ENCODE assay signal across 12 cellular contexts in genomic region chr1:206737729-206738222, GRCh38. TPM values are rescaled to one million over a fixed set of nuclear protein-coding genes. Genes with fewer than 3 reads are reported as not detected.
A peak's percentile ranks its signal among the peaks of the same experiment; 100 is the strongest.
DNase-seq lines count a peak whose midpoint lies in the region; ATAC-seq and TF ChIP-seq lines count a peak whose summit lies in the region.
"Had no signal": no experiment of that assay in that cellular context is flagged by ENCODE, and none has a peak within 500 bp of the region (broad histone marks: within the 10 kb centered on the region; RNA-seq: fewer than 3 reads in every experiment).

No MANE protein-coding gene starts in this region.

- peaks cover 76% of the 10 kb centered on the region for H3K4me1 Mint-ChIP-seq in activated T-cell treated with anti-CD3 and anti-CD28 coated beads, Interleukin-2, amount 50 U/mL, for 4 hours (ENCODE audit: low read depth)
- H3K4me1 Mint-ChIP-seq in activated B cell treated with CpG ODN at 0.5 μM for 24 hours: peaks cover 73% of the 10 kb centered on the region

- no peak for DNase-seq in activated T-cell treated with anti-CD3 and anti-CD28 coated beads, Interleukin-2, amount 50 U/mL, for 4 hours
- DNase-seq in activated T-cell treated with anti-CD3 and anti-CD28 coated beads for 4 hours (no peak), activated B cell treated with CpG ODN at 0.5 μM for 24 hours (no peak), heart right ventricle (no peak), stomach (no peak), sciatic nerve (ENCODE audit: low spot score) (no peak), occipital lobe (lab: John Stamatoyannopoulos, UW) (no peak), DMS53 treated with DMSO at 0.1 percent for 48 hours (lab: John Stamatoyannopoulos, UW; ENCODE audit: unreplicated experiment) (no peak)
- DNase-seq: H9, NCI-H524, psoas muscle had no signal

- H3K9me3 ChIP-seq in heart right ventricle: no peaks in the 10 kb centered on the region
- no peaks in the 10 kb centered on the region for H3K9me3 ChIP-seq in stomach
- H3K9me3 ChIP-seq: psoas muscle had no signal

- no peaks in the 10 kb centered on the region for H3K9me3 Mint-ChIP-seq in activated T-cell treated with anti-CD3 and anti-CD28 coated beads, Interleukin-2, amount 50 U/mL, for 4 hours
- no peaks in the 10 kb centered on the region for H3K9me3 Mint-ChIP-seq in activated B cell treated with CpG ODN at 0.5 μM for 24 hours
- H3K9me3 Mint-ChIP-seq: H9 had no signal

- peak overlapping the region; percentile 83 for H3K27ac Mint-ChIP-seq in activated B cell treated with CpG ODN at 0.5 μM for 24 hours

- CTCF ChIA-PET in activated B cell treated with CpG ODN at 0.5 μM for 24 hours (lab: Charles Lee): interaction anchor here (1.0 to 7.6 kb wide), 5 partner anchors 11 to 176 kb away, joined by 3 to 252 read pairs (median 4); partner anchors contain the start of gene IL20

- peak overlapping the region; percentile 25 for H3K4me3 Mint-ChIP-seq in activated T-cell treated with anti-CD3 and anti-CD28 coated beads, Interleukin-2, amount 50 U/mL, for 4 hours
- H3K4me3 Mint-ChIP-seq in activated B cell treated with CpG ODN at 0.5 μM for 24 hours: no peak overlapping the region
- H3K4me3 Mint-ChIP-seq: H9 had no signal

- peaks cover 13% of the 10 kb centered on the region for H3K36me3 Mint-ChIP-seq in activated T-cell treated with anti-CD3 and anti-CD28 coated beads, Interleukin-2, amount 50 U/mL, for 4 hours (ENCODE audit: insufficient read depth)
- H3K36me3 Mint-ChIP-seq in activated B cell treated with CpG ODN at 0.5 μM for 24 hours (ENCODE audit: low read depth): peaks cover 28% of the 10 kb centered on the region

- intact Hi-C loops in activated B cell treated with CpG ODN at 0.5 μM for 24 hours (cut with micrococcal nuclease): no loop called here
- intact Hi-C loops in heart right ventricle (cut with DNase I): loop anchor here in 7 of 10 donors (5.0 to 10.0 kb wide), 6 partner anchors 67 to 180 kb away; partner anchors contain the start of gene DYRK3 (in 2 of the 7)
- intact Hi-C loops in stomach (cut with DNase I; ENCODE audit: low total_unique reads): loop anchor here (10.0 kb wide), 1 partner anchor 167 kb away; no protein-coding TSS in a partner anchor
- intact Hi-C loops in sciatic nerve (cut with DNase I): loop anchor here (10.0 kb wide), 1 partner anchor 177 kb away; no protein-coding TSS in a partner anchor

- no peaks in the 10 kb centered on the region for H3K27me3 Mint-ChIP-seq in activated T-cell treated with anti-CD3 and anti-CD28 coated beads, Interleukin-2, amount 50 U/mL, for 4 hours (ENCODE audit: low read depth)
- H3K27me3 Mint-ChIP-seq in activated B cell treated with CpG ODN at 0.5 μM for 24 hours: no peaks in the 10 kb centered on the region

- no peak for TF ChIP-seq EP300 in stomach (IDR thresholded peaks at IDR 0.05)

- H3K36me3 ChIP-seq in heart right ventricle (peaks cover 0 to 46% (median 12%) of the 10 kb centered on the region in 9 donors), stomach (peaks cover 12 to 44% (median 29%) of the 10 kb centered on the region in 4 donors)

- TF ChIP-seq CTCF in activated B cell treated with CpG ODN at 0.5 μM for 24 hours (IDR thresholded peaks at IDR 0.05) (no peak), heart right ventricle (IDR thresholded peaks at IDR 0.05) (no peak), stomach (IDR thresholded peaks at IDR 0.05) (no peak)

- no peak overlapping the region for H3K4me3 ChIP-seq in heart right ventricle
- no peak overlapping the region for H3K4me3 ChIP-seq in stomach
- H3K4me3 ChIP-seq: psoas muscle had no signal

- H3K4me1 ChIP-seq in heart right ventricle: peaks cover 10 to 68% (median 44%) of the 10 kb centered on the region in 9 donors
- H3K4me1 ChIP-seq in stomach: peaks cover 0 to 54% (median 18%) of the 10 kb centered on the region in 4 donors

- H3K27me3 ChIP-seq in heart right ventricle (no peaks in the 10 kb centered on the region), stomach (no peaks in the 10 kb centered on the region)

- ATAC-seq in activated T-cell treated with anti-CD3 and anti-CD28 coated beads, Interleukin-2, amount 50 U/mL, for 4 hours: peak; percentile 29 to 35
- ATAC-seq in activated B cell treated with CpG ODN at 0.5 μM for 24 hours (ENCODE audit: low read depth) (no peak), heart right ventricle (peak in 7 of 8 donors; percentile 21 to 65 (median 40)), sciatic nerve (no peak)

- H3K27ac ChIP-seq in heart right ventricle (peak overlapping the region in 9 of 10 donors; percentile 41 to 74 (median 69)), stomach (peak overlapping the region in 3 of 5 donors; percentile 21 to 46 (median 33))

- TF ChIP-seq POLR2A in stomach (IDR thresholded peaks at IDR 0.05): no peak

- 17 to 18% methylated on average over 3 of the region's 3 CpGs for WGBS in heart right ventricle, 2 donors
- 29 to 50% (median 32%) methylated on average over 3 of the region's 3 CpGs for WGBS in stomach, 5 donors

- POLR2A ChIA-PET in activated B cell treated with CpG ODN at 0.5 μM for 24 hours (lab: Charles Lee): interaction anchor here (1.0 to 1.1 kb wide), 2 partner anchors 32 to 65 kb away, joined by 3 to 4 read pairs; no protein-coding TSS in a partner anchor

RNA-seq across cellular contexts. Expression of gene IL19, which starts 32.8 kb away (rescaled TPM):
- under 1 TPM in 1 of 3 donors, not detected in 2; 0.19 TPM for total RNA-seq in activated T-cell treated with anti-CD3 and anti-CD28 coated beads, Interleukin-2, amount 50 U/mL, for 4 hours
- total RNA-seq in activated B cell treated with CpG ODN at 0.5 μM for 24 hours: not detected in 2 replicates
- total RNA-seq in heart right ventricle: not detected
- not detected for polyA plus RNA-seq in heart right ventricle
- total RNA-seq in stomach: 10 to 100 TPM in 1 of 5 donors, not detected in 4; 25.9 TPM
- 1 to 10 TPM in 1 of 3 donors, not detected in 2; 3.1 TPM for polyA plus RNA-seq in stomach
- total RNA-seq in sciatic nerve: not detected
- total RNA-seq in occipital lobe: not detected
- total RNA-seq: H9, psoas muscle had no signal
- polyA plus RNA-seq: psoas muscle had no signal

RNA-seq across cellular contexts. Expression of gene IL10, which starts 34.5 kb away (rescaled TPM):
- 100 to 1,000 TPM in 1 of 3 donors, 10 to 100 TPM in 2; 38.4 to 111 (median 54.1) TPM for total RNA-seq in activated T-cell treated with anti-CD3 and anti-CD28 coated beads, Interleukin-2, amount 50 U/mL, for 4 hours
- total RNA-seq in activated B cell treated with CpG ODN at 0.5 μM for 24 hours: 2.8 and 3.4 TPM in 2 replicates
- total RNA-seq in heart right ventricle: 1 to 10 TPM in 3 of 10 donors, under 1 TPM in 5, not detected in 2; 0.25 to 2.6 (median 0.74) TPM
- 1 to 10 TPM in 1 of 2 donors, under 1 TPM in 1; 0.81 to 1.1 TPM for polyA plus RNA-seq in heart right ventricle
- total RNA-seq in stomach: 1 to 10 TPM in 1 of 5 donors, under 1 TPM in 2, not detected in 2; 0.29 to 2.8 (median 0.45) TPM
- 1 to 10 TPM; 1.2 to 7.2 (median 1.9) TPM for polyA plus RNA-seq in stomach
- total RNA-seq in sciatic nerve: 1.1 TPM
- total RNA-seq in occipital lobe: not detected
- total RNA-seq: fibroblast of villous mesenchyme, H9 had no signal

RNA-seq across cellular contexts. Expression of gene MAPKAPK2, which starts 53.1 kb away (rescaled TPM):
- total RNA-seq in activated T-cell treated with anti-CD3 and anti-CD28 coated beads, Interleukin-2, amount 50 U/mL, for 4 hours: 100 to 1,000 TPM in 2 of 3 donors, 10 to 100 TPM in 1; 98.2 to 136 (median 135) TPM
- total RNA-seq in activated B cell treated with CpG ODN at 0.5 μM for 24 hours (71.2 and 72.1 TPM in 2 replicates), heart right ventricle (100 to 1,000 TPM; 169 to 323 (median 224) TPM), stomach (10 to 100 TPM; 22.6 to 78.0 (median 43.9) TPM), sciatic nerve (56.3 TPM), occipital lobe (8.1 TPM)
- polyA plus RNA-seq in heart right ventricle (100 to 1,000 TPM; 101 to 144 TPM), stomach (10 to 100 TPM; 30.1 to 60.8 (median 55.4) TPM)

Comparison
In these comparisons a context has a peak if more than half of its experiments do, and no peak if none do; other contexts are left out.
1. ATAC-seq: peak in activated T-cell treated with anti-CD3 and anti-CD28 coated beads, Interleukin-2, amount 50 U/mL, for 4 hours (2 of 2) and heart right ventricle (7 of 8); none in activated B cell treated with CpG ODN at 0.5 μM for 24 hours (single experiment) and sciatic nerve (single experiment).